In the genomic region with DNA sequence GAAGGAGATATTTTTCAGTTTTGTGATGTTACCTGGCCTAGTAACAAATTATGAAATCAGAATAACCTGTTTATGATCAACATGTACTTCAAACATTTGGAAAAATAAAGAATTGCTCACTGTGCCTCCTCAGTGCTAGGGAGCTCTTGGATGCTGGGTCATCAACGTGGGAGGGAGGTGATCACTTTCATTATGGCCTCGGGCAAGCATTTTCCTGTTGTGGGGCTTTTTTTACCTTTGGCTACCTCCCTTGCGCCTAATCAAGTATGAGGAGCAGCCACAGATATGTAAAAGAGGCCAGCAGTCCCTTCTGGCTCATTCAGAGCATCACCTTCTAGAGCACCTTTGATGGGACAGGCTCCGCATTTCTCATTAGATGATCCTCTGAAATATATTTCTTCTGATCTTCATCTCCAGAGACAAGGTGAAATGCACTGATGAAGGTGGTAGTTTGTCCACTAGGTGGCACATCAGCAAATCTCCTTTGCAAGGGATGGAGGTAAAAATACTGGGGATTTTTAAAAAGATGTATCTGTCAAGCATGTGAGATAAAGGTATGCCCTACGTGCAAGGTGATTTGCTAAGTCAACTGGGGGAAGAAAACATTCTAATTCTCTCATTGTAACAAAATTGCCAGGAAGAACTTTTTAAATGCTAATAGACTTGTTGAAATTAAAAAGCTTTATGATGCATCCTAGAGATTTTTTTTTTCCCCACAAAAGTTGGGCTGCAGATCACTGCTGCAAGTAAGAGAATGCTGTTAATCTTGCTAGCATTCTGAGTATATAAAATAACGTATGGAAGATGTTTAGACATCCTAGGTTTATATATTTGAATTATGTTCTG, we compare ENCODE assay signal across 8 cellular contexts.
DNase-seq lines count a peak whose midpoint lies in the region; ATAC-seq and TF ChIP-seq lines count a peak whose summit lies in the region.

No MANE protein-coding gene starts in this region.

- H3K4me3 ChIP-seq in fibroblast of pulmonary artery (replicated peaks; ENCODE audit: low read depth, low read length): no peak overlapping the region

- peak; percentile 76 for DNase-seq in DMS 273 (lab: John Stamatoyannopoulos, UW; ENCODE audit: unreplicated experiment)
- no peak for DNase-seq in DMS 273 treated with DMSO at 0.1 percent for 48 hours (lab: John Stamatoyannopoulos, UW)
- peak; percentile 23 for DNase-seq in NCI-H146 treated with DMSO at 0.1 percent for 48 hours (lab: John Stamatoyannopoulos, UW; ENCODE audit: unreplicated experiment)
- peak; percentile 67 for DNase-seq in activated CD4-positive, alpha-beta T cell treated with anti-CD3 and anti-CD28 coated beads, Interleukin-2, amount 10 ng/mL, durations not matched to agents 7 days and 5 days
- DNase-seq in fibroblast of pulmonary artery (ENCODE audit: low read depth): peak; percentile 76
- no peak for DNase-seq in osteocyte (ENCODE audit: extremely low spot score, unreplicated experiment)

- TF ChIP-seq CTCF in fibroblast of pulmonary artery (IDR thresholded peaks at IDR 0.05; ENCODE audit: low read length, missing control alignments): peak; percentile 86
- peak; percentile 81 for TF ChIP-seq CTCF in osteocyte (IDR thresholded peaks at IDR 0.05)

- no peak overlapping the region for H3K4me3 Mint-ChIP-seq in activated CD4-positive, alpha-beta T cell treated with anti-CD3 and anti-CD28 coated beads, Interleukin-2, amount 10 ng/mL, durations not matched to agents 7 days and 5 days
- no peak overlapping the region for H3K4me3 Mint-ChIP-seq in osteocyte (ENCODE audit: unreplicated experiment)

- no peak overlapping the region for H3K27ac Mint-ChIP-seq in activated CD4-positive, alpha-beta T cell treated with anti-CD3 and anti-CD28 coated beads, Interleukin-2, amount 10 ng/mL, durations not matched to agents 7 days and 5 days
- H3K27ac Mint-ChIP-seq in osteocyte (ENCODE audit: unreplicated experiment): no peak overlapping the region

- no peaks in the 10 kb centered on the region for H3K36me3 Mint-ChIP-seq in activated CD4-positive, alpha-beta T cell treated with anti-CD3 and anti-CD28 coated beads, Interleukin-2, amount 10 ng/mL, durations not matched to agents 7 days and 5 days (ENCODE audit: low read depth)
- no peaks in the 10 kb centered on the region for H3K36me3 Mint-ChIP-seq in osteocyte (ENCODE audit: unreplicated experiment)

- peaks cover 21% of the 10 kb centered on the region for H3K4me1 Mint-ChIP-seq in activated CD4-positive, alpha-beta T cell treated with anti-CD3 and anti-CD28 coated beads, Interleukin-2, amount 10 ng/mL, durations not matched to agents 7 days and 5 days
- no peaks in the 10 kb centered on the region for H3K4me1 Mint-ChIP-seq in osteocyte (ENCODE audit: unreplicated experiment)

- H3K27me3 Mint-ChIP-seq in activated CD4-positive, alpha-beta T cell treated with anti-CD3 and anti-CD28 coated beads, Interleukin-2, amount 10 ng/mL, durations not matched to agents 7 days and 5 days: peaks cover 6% of the 10 kb centered on the region
- H3K27me3 Mint-ChIP-seq in osteocyte (ENCODE audit: unreplicated experiment): peaks cover 58% of the 10 kb centered on the region

- peak; percentile 52 for ATAC-seq in GM21360 (IDR thresholded peaks at IDR 0.05; ENCODE audit: unreplicated experiment)
- ATAC-seq in HG03097 (IDR thresholded peaks at IDR 0.05; ENCODE audit: low FRiP score, unreplicated experiment): no peak

- POLR2A ChIA-PET in activated CD4-positive, alpha-beta T cell treated with anti-CD3 and anti-CD28 coated beads, Interleukin-2, amount 10 ng/mL, durations not matched to agents 7 days and 5 days (lab: Charles Lee): no interaction called here

- no peaks in the 10 kb centered on the region for H3K9me3 Mint-ChIP-seq in activated CD4-positive, alpha-beta T cell treated with anti-CD3 and anti-CD28 coated beads, Interleukin-2, amount 10 ng/mL, durations not matched to agents 7 days and 5 days
- no peaks in the 10 kb centered on the region for H3K9me3 Mint-ChIP-seq in osteocyte (ENCODE audit: unreplicated experiment)

- CTCF ChIA-PET in activated CD4-positive, alpha-beta T cell treated with anti-CD3 and anti-CD28 coated beads, Interleukin-2, amount 10 ng/mL, durations not matched to agents 7 days and 5 days (lab: Charles Lee): interaction anchor here (0.5 to 4.5 kb wide), 8 partner anchors 7 to 53 kb away, joined by 3 to 29 read pairs (median 4); no protein-coding TSS in a partner anchor

Comparison
In these comparisons a context has a peak if more than half of its experiments do, and no peak if none do; other contexts are left out.
1. DNase-seq: peak in DMS 273 (single experiment), NCI-H146 treated with DMSO at 0.1 percent for 48 hours (single experiment), activated CD4-positive, alpha-beta T cell treated with anti-CD3 and anti-CD28 coated beads, Interleukin-2, amount 10 ng/mL, durations not matched to agents 7 days and 5 days (single experiment) and fibroblast of pulmonary artery (single experiment); none in DMS 273 treated with DMSO at 0.1 percent for 48 hours (single experiment) and osteocyte (single experiment).